8 cellular contexts compared by ENCODE assay signal in the genomic region with DNA sequence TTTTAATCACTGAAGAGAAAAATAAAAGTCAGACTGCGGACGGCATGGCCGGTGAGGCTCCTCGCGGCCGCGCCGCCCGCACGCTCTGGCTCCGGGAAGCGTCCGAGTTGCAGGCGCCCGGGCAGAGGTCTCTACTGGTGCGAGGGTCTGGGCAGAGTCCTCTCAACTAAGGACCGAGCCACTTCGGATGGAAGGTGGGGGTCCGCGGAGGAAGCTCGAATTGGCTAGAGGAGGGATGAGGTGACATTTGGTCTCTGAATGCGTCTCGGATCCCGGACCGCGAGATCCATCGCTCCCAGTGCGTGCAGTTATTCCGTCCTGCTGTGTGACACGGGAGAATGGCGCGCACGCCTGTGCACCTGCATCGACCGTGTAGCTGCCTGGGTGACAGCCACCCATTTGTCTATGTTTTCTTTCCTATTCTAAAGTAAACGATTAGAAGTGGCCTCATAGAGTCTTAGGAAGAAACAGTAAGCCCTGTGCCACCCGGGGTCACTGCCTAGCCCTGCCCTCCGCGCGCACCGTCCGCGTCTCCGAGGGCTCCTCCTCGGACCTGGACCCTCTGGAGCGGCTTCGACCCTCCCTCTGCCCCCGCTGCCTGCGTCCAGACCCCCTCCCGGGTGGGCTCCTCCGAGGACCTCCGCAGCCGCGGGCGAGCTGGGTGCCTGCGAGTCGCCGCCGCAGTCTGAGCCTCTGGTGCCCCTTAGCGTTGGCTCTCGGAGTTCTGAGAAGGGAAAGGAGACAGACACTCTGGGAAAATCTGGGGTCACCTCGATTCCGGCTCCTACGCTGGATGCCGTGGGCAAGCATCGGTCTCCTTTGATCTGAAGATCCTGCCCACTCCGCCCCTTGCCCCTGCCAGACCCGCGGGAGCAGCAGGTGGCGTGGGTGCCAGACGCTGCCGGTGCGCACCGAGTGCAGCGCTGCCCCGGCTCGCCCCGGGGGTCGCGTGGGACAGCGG.
DNase-seq lines count a peak whose midpoint lies in the region; ATAC-seq and TF ChIP-seq lines count a peak whose summit lies in the region.

No MANE protein-coding gene starts in this region.

- no peaks in the 10 kb centered on the region for H3K36me3 ChIP-seq in MG63

- H3K4me1 ChIP-seq in foreskin keratinocyte, result no peaks in the 10 kb centered on the region

- DNase-seq in COLO668 (lab: John Stamatoyannopoulos, UW; ENCODE audit: unreplicated experiment), result peak; percentile 88
- peak; percentile 53 for DNase-seq in MG63
- peak in 1 of 2 donors; percentile 17 for DNase-seq in foreskin keratinocyte
- peak; percentile 28 for DNase-seq in pons (ENCODE audit: low spot score)
- no peak for DNase-seq in mesenteric fat pad (ENCODE audit: low spot score)

- H3K4me3 ChIP-seq in MG63 (peak overlapping the region; percentile 73), WI38 (ENCODE audit: low read depth, low read length) (peak overlapping the region; percentile 88)

- no peaks in the 10 kb centered on the region for H3K9me3 ChIP-seq in MG63

- ATAC-seq in foreskin keratinocyte (peak; percentile 37), HG03175 (IDR thresholded peaks at IDR 0.05; ENCODE audit: unreplicated experiment) (no peak), GM21390 (IDR thresholded peaks at IDR 0.05; ENCODE audit: unreplicated experiment) (no peak)

- no peak overlapping the region for H3K27ac ChIP-seq in foreskin keratinocyte

- TF ChIP-seq CTCF in WI38 (IDR thresholded peaks at IDR 0.05; ENCODE audit: low read depth, low read length) (peak; percentile 66), foreskin keratinocyte (conservative IDR thresholded peaks at IDR 0.05) (peak; percentile 11)

- H3K27me3 ChIP-seq in MG63, result no peaks in the 10 kb centered on the region
- H3K27me3 ChIP-seq in foreskin keratinocyte, result peaks cover 56% of the 10 kb centered on the region
